ENCODE assay signal across 11 cellular contexts in genomic region chr3:127780536-127781400, GRCh38. TPM values are rescaled to one million over a fixed set of nuclear protein-coding genes. Genes with fewer than 3 reads are reported as not detected.
DNase-seq lines count a peak whose midpoint lies in the region; ATAC-seq and TF ChIP-seq lines count a peak whose summit lies in the region.
"Had no signal": no experiment of that assay in that cellular context is flagged by ENCODE, and none has a peak within 500 bp of the region (broad histone marks: within the 10 kb centered on the region; RNA-seq: fewer than 3 reads in every experiment).

No MANE protein-coding gene starts in this region.

- no peaks in the 10 kb centered on the region for H3K4me1 Mint-ChIP-seq in activated CD4-positive, alpha-beta memory T cell treated with anti-CD3 and anti-CD28 coated beads for 36 hours (ENCODE audit: low read depth)

- H3K4me3 Mint-ChIP-seq in activated CD4-positive, alpha-beta memory T cell treated with anti-CD3 and anti-CD28 coated beads for 36 hours, result no peak overlapping the region
- H3K4me3 Mint-ChIP-seq: activated B cell treated with CpG ODN at 0.5 μM for 24 hours; stimulated activated naive CD8-positive, alpha-beta T cell treated with anti-CD3 and anti-CD28 coated beads, Interleukin-15, Interleukin-2, amounts not matched to agents 100 ng/mL and 50 ng/mL, for 24 hours had no signal

- H3K27ac Mint-ChIP-seq in activated CD4-positive, alpha-beta memory T cell treated with anti-CD3 and anti-CD28 coated beads for 36 hours, result no peak overlapping the region
- H3K27ac Mint-ChIP-seq: activated B cell treated with CpG ODN at 0.5 μM for 24 hours; stimulated activated naive CD8-positive, alpha-beta T cell treated with anti-CD3 and anti-CD28 coated beads, Interleukin-15, Interleukin-2, amounts not matched to agents 100 ng/mL and 50 ng/mL, for 24 hours had no signal

- peak overlapping the region; percentile 75 to 80 for H3K27ac ChIP-seq in ascending aorta
- H3K27ac ChIP-seq in lower lobe of right lung, result peak overlapping the region; percentile 46
- H3K27ac ChIP-seq in thoracic aorta, result peak overlapping the region; percentile 50 to 65

- H3K9me3 Mint-ChIP-seq in activated CD4-positive, alpha-beta memory T cell treated with anti-CD3 and anti-CD28 coated beads for 36 hours, result peaks cover 2% of the 10 kb centered on the region

- no peaks in the 10 kb centered on the region for H3K27me3 ChIP-seq in ascending aorta
- H3K27me3 ChIP-seq in lower lobe of right lung (ENCODE audit: low read depth), result no peaks in the 10 kb centered on the region
- no peaks in the 10 kb centered on the region for H3K27me3 ChIP-seq in thoracic aorta (replicated peaks; ENCODE audit: insufficient read depth)

- H3K36me3 Mint-ChIP-seq in activated CD4-positive, alpha-beta memory T cell treated with anti-CD3 and anti-CD28 coated beads for 36 hours, result no peaks in the 10 kb centered on the region

- H3K4me1 ChIP-seq in ascending aorta, result peaks cover 13 to 34% of the 10 kb centered on the region in 2 donors
- peaks cover 56% of the 10 kb centered on the region for H3K4me1 ChIP-seq in lower lobe of right lung
- peaks cover 24 to 62% of the 10 kb centered on the region in 2 donors for H3K4me1 ChIP-seq in thoracic aorta (ENCODE audit: control insufficient read depth in 1 of 2, low read depth in 2 of 2)
- H3K4me1 ChIP-seq: HAP-1 had no signal

- no peaks in the 10 kb centered on the region for H3K36me3 ChIP-seq in ascending aorta
- peaks cover 15% of the 10 kb centered on the region for H3K36me3 ChIP-seq in lower lobe of right lung
- no peaks in the 10 kb centered on the region for H3K36me3 ChIP-seq in thoracic aorta
- H3K36me3 ChIP-seq: HAP-1 had no signal

- DNase-seq in SIG-M5 treated with dmso at 0.1 percent for 504 hours (lab: John Stamatoyannopoulos, UW; ENCODE audit: unreplicated experiment), result peak; percentile 42
- DNase-seq in SIG-M5 (lab: John Stamatoyannopoulos, UW), result no peak
- no peak for DNase-seq in ascending aorta (ENCODE audit: low spot score in 2 of 2)
- DNase-seq in lower lobe of right lung, result no peak
- no peak for DNase-seq in thoracic aorta (ENCODE audit: low spot score)
- DNase-seq in activated CD4-positive, alpha-beta memory T cell treated with anti-CD3 and anti-CD28 coated beads for 36 hours, result no peak
- DNase-seq in nucleus accumbens (lab: John Stamatoyannopoulos, UW), result no peak
- DNase-seq: activated B cell treated with CpG ODN at 0.5 μM for 24 hours had no signal

- no peak for ATAC-seq in lower lobe of right lung
- no peak for ATAC-seq in thoracic aorta (ENCODE audit: insufficient number of reproducible peaks, low FRiP score, low read depth)
- ATAC-seq in HG03521 (IDR thresholded peaks at IDR 0.05; ENCODE audit: unreplicated experiment), result no peak

- H3K4me3 ChIP-seq in ascending aorta (no peak overlapping the region), lower lobe of right lung (no peak overlapping the region), thoracic aorta (no peak overlapping the region)
- H3K4me3 ChIP-seq: HAP-1 had no signal

- no peaks in the 10 kb centered on the region for H3K27me3 Mint-ChIP-seq in activated CD4-positive, alpha-beta memory T cell treated with anti-CD3 and anti-CD28 coated beads for 36 hours
- H3K27me3 Mint-ChIP-seq: activated B cell treated with CpG ODN at 0.5 μM for 24 hours; stimulated activated naive CD8-positive, alpha-beta T cell treated with anti-CD3 and anti-CD28 coated beads, Interleukin-15, Interleukin-2, amounts not matched to agents 100 ng/mL and 50 ng/mL, for 24 hours had no signal

- TF ChIP-seq CTCF in ascending aorta (IDR thresholded peaks at IDR 0.05), result no peak
- no peak for TF ChIP-seq CTCF in lower lobe of right lung (IDR thresholded peaks at IDR 0.05)
- TF ChIP-seq CTCF in thoracic aorta (IDR thresholded peaks at IDR 0.05), result no peak

- CTCF ChIA-PET in activated CD4-positive, alpha-beta memory T cell treated with anti-CD3 and anti-CD28 coated beads for 36 hours (lab: Charles Lee), result interaction anchor here (0.9 kb wide), 1 partner anchor 206 kb away, joined by 3 read pairs; no protein-coding TSS in a partner anchor

- POLR2A ChIA-PET in activated CD4-positive, alpha-beta memory T cell treated with anti-CD3 and anti-CD28 coated beads for 36 hours (lab: Charles Lee), result no interaction called here

- intact Hi-C loops in ascending aorta (cut with DNase I) (loop anchor here (2.0 to 5.0 kb wide), 2 partner anchors 42 to 82 kb away; partner anchors contain the start of gene MGLL), lower lobe of right lung (cut with DNase I) (no loop called here)
- intact Hi-C loops in activated CD4-positive, alpha-beta memory T cell treated with anti-CD3 and anti-CD28 coated beads for 36 hours (cut with micrococcal nuclease), result no loop called here

- H3K9me3 ChIP-seq in ascending aorta (no peaks in the 10 kb centered on the region), lower lobe of right lung (peaks cover 5% of the 10 kb centered on the region), thoracic aorta (no peaks in the 10 kb centered on the region)
- H3K9me3 ChIP-seq: HAP-1 had no signal

RNA-seq across cellular contexts. Expression of gene MGLL, which starts 41.5 kb away (rescaled TPM):
- total RNA-seq in ascending aorta (101 TPM), lower lobe of right lung (132 TPM), thoracic aorta (10 to 100 TPM; 57.6 to 71.8 TPM)
- total RNA-seq in activated CD4-positive, alpha-beta memory T cell treated with anti-CD3 and anti-CD28 coated beads for 36 hours, result under 1 TPM; 0.31 to 0.41 TPM

Comparison
In these comparisons a context has a peak if more than half of its experiments do, and no peak if none do; other contexts are left out.
1. RNA of gene MGLL, which starts 41.5 kb away (total RNA-seq): 132 TPM in lower lobe of right lung (single experiment), 101 TPM in ascending aorta (single experiment) and 57.6 to 71.8 TPM in thoracic aorta; 0.31 to 0.41 TPM in activated CD4-positive, alpha-beta memory T cell treated with anti-CD3 and anti-CD28 coated beads for 36 hours; every median in the first group is over 10 times any median in the second.
2. Peak in every context shown above with its lines, with median percentiles within 50 percentile points of each other: H3K27ac ChIP-seq.